ENCODE assay signal across 8 cellular contexts in the genomic region with DNA sequence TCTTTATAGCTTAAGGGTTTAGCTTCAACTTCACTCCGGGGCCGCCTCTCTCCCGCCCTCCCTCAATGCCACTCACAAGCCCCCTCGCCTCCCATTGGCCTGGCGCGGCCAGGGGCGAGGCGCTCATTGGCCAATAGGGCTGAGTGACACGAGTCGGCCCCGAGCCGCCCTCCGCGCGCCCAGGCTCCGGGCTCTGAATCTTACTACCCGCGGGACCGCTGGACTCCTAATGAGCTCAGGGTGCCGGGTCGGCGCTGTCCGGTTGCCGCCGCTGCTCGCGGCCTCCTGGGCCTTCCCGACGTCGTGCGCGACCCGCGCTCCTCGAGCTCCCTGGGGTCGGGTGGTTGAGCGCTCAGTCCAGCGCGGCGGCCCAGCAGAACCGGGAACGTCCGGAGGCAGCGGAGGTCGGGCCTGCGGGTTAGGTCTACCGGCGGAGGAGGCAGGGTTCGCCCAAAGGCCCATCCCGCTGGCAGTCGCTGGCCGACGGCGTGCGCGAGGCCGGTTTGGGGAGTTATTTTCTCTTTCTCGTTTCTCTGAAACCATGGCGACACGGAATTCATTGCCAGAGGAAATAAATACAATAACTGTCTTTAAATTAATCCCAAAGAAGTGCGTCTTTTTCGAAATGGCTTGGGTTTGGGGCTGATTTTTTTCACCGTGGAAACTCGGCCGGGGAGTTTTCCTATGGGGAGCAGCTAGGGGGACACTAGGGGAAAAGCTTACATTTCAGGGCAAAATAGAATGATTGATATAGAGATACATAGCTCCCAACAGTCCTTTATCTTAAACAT. TPM values are rescaled to one million over a fixed set of nuclear protein-coding genes. Genes with fewer than 3 reads are reported as not detected.
DNase-seq lines count a peak whose midpoint lies in the region; ATAC-seq and TF ChIP-seq lines count a peak whose summit lies in the region.

Gene SIM1 (minus strand): TSS at position 12 of the 791 bp plus-strand sequence. CDS start 1,453 bp downstream, outside the sequence.

- DNase-seq in EL (peak; percentile 98), GM23248 (peak; percentile 94), NCI-H524 (lab: John Stamatoyannopoulos, UW) (peak; percentile 85 to 93), mesothelial cell of epicardium (ENCODE audit: low spot score in 2 of 2, unreplicated experiment in 2 of 2) (peak in 1 of 2 experiments; percentile 80), HT-29 (ENCODE audit: low spot score) (no peak), medulla oblongata (ENCODE audit: extremely low spot score) (no peak)

- ATAC-seq in HG03108 (IDR thresholded peaks at IDR 0.05; ENCODE audit: unreplicated experiment) = no peak

- H4K20me1 ChIP-seq in GM23248 (ENCODE audit: insufficient read depth) = no peaks in the 10 kb centered on the region

- WGBS in GM23248 (ENCODE audit: low coverage in 1 of 2, low lambda C conversion rate in 2 of 2, missing lambda C conversion rate in 2 of 2), 2 experiments = 2 to 3% methylated on average over 65 of the region's 65 CpGs

- H3K9ac ChIP-seq in GM23248 = peak within 1 kb of the TSS; percentile 86
- no peak within 1 kb of the TSS for H3K9ac ChIP-seq in duodenal mucosa (ENCODE audit: low read depth in 1 of 2, low read length in 2 of 2)

- no peak within 1 kb of the TSS for H3K27ac Mint-ChIP-seq in mesothelial cell of epicardium

- H3K4me3 ChIP-seq in GM23248 (peak within 1 kb of the TSS; percentile 75), duodenal mucosa (ENCODE audit: low read depth in 1 of 2, low read length in 2 of 2) (peak within 1 kb of the TSS in 1 of 2 donors; percentile 48)

- in situ Hi-C loops in GM23248 (cut with MboI) = no loop called here

- peak within 1 kb of the TSS; percentile 80 for H3K27ac ChIP-seq in GM23248
- peak within 1 kb of the TSS; percentile 20 for H3K27ac ChIP-seq in duodenal mucosa (ENCODE audit: low read depth, low read length)

- H3K27me3 ChIP-seq in GM23248 (replicated peaks; ENCODE audit: insufficient read depth) (no peaks in the 10 kb centered on the region), duodenal mucosa (ENCODE audit: control insufficient read depth in 1 of 2, insufficient read depth in 2 of 2, low read length in 2 of 2) (peaks cover 95% of the 10 kb centered on the region in 2 donors)

- no peaks in the 10 kb centered on the region for H3K36me3 Mint-ChIP-seq in mesothelial cell of epicardium

- H3K9me3 Mint-ChIP-seq in mesothelial cell of epicardium = no peaks in the 10 kb centered on the region

- H3K4me2 ChIP-seq in GM23248 (ENCODE audit: unreplicated experiment) = peak within 1 kb of the TSS; percentile 76

- peaks cover 23% of the 10 kb centered on the region; the same call in 1 of the 2 replicates for H3F3A ChIP-seq in GM23248 (ENCODE audit: insufficient read depth)

- H3K4me1 ChIP-seq in GM23248 (ENCODE audit: insufficient read depth) (peaks cover 14% of the 10 kb centered on the region; the same call in 1 of the 2 replicates), duodenal mucosa (ENCODE audit: control insufficient read depth in 1 of 2, insufficient read depth in 2 of 2, low read length in 2 of 2) (no peaks in the 10 kb centered on the region)

- peak within 1 kb of the TSS; percentile 95 for H2AFZ ChIP-seq in GM23248

- H3K79me2 ChIP-seq in GM23248 (ENCODE audit: insufficient read depth) = no peaks in the 10 kb centered on the region

- H3K27me3 Mint-ChIP-seq in mesothelial cell of epicardium (ENCODE audit: low read depth) = peaks cover 97% of the 10 kb centered on the region

- no peak for TF ChIP-seq CTCF in mesothelial cell of epicardium (IDR thresholded peaks at IDR 0.05; ENCODE audit: unreplicated experiment)

- H3K36me3 ChIP-seq in GM23248 (ENCODE audit: low read depth) = no peaks in the 10 kb centered on the region
- no peaks in the 10 kb centered on the region for H3K36me3 ChIP-seq in duodenal mucosa (ENCODE audit: control insufficient read depth in 1 of 2, insufficient read depth in 2 of 2, low read length in 2 of 2)

- peaks cover 3% of the 10 kb centered on the region for H3K4me1 Mint-ChIP-seq in mesothelial cell of epicardium

- H3K9me2 ChIP-seq in GM23248 (ENCODE audit: insufficient read depth) = no peaks in the 10 kb centered on the region

- peak within 1 kb of the TSS; percentile 52 for H3K4me3 Mint-ChIP-seq in mesothelial cell of epicardium

- H3K9me3 ChIP-seq in GM23248 (ENCODE audit: low read depth) (no peaks in the 10 kb centered on the region), duodenal mucosa (ENCODE audit: control insufficient read depth in 1 of 2, low read length in 2 of 2) (no peaks in the 10 kb centered on the region)

RNA-seq across cellular contexts. Expression of gene SIM1, which starts in this region (rescaled TPM):
- total RNA-seq in GM23248 (2014; rRNA removed; shearing (Covaris generic)) = 1.6 and 4.9 TPM in 2 replicates
- 1.2 and 1.5 TPM in 2 replicates for polyA plus RNA-seq in GM23248 (2016; fragmentation: Nextera tagmentation; extraction: Ambion mirVana)
- not detected in 3 replicates for total RNA-seq in mesothelial cell of epicardium
- not detected in 2 replicates for total RNA-seq in HT-29 (2014; rRNA removed; shearing (Covaris generic))

Comparison
In these comparisons a context has a peak if more than half of its experiments do, and no peak if none do; other contexts are left out.
1. DNase-seq: peak in EL (single experiment), GM23248 (single experiment) and NCI-H524 (2 of 2); none in HT-29 (single experiment) and medulla oblongata (single experiment).